Comparison of ENCODE assay signal across 11 cellular contexts in the genomic region with DNA sequence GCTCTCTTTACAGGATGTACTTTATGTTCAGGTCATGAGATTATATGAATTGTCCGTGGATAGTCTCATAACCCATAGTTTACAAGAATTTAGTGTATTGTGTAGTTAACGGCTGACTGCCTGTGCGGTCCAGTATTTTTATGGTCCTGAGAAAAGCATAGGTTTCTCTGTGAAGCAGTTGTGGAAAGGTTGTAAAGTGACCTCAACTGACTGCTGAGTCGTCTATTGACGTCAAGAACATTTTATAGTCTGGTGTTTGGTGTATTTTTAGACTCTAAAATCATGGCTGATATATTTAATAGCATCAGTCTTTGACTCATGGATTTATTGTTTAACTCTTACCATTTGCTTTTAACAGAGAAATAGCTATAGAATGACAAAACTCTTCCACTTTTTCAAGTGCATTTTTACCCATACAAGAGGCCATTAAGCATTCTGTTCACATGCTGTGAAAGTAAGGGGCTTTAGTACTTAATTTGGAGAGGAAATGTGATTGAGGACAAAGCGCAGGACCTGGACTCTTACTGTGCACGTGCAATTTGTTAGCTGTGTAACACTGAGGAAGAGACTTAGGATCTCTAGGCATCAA.
DNase-seq lines count a peak whose midpoint lies in the region; ATAC-seq, FAIRE-seq and TF ChIP-seq lines count a peak whose summit lies in the region.
"Had no signal": no experiment of that assay in that cellular context is flagged by ENCODE, and none has a peak within 500 bp of the region (broad histone marks: within the 10 kb centered on the region; RNA-seq: fewer than 3 reads in every experiment).

No MANE protein-coding gene starts in this region.

- no peak overlapping the region for H3K4me2 ChIP-seq in GM23338

- no peak for ATAC-seq in GM23338
- peak; percentile 87 to 90 for ATAC-seq in gastrocnemius medialis
- no peak for ATAC-seq in stimulated activated naive CD8-positive, alpha-beta T cell treated with anti-CD3 and anti-CD28 coated beads, Interleukin-15, Interleukin-2, amounts not matched to agents 100 U/mL and 50 U/mL, for 24 hours
- ATAC-seq: K562, lower lobe of right lung had no signal

- H3K27me3 ChIP-seq in GM23338 (ENCODE audit: insufficient read depth) (no peaks in the 10 kb centered on the region), gastrocnemius medialis (no peaks in the 10 kb centered on the region)

- no peak for FAIRE-seq in RCC 7860 (lab: Jason Lieb, UNC)
- FAIRE-seq: K562 had no signal

- peak overlapping the region; percentile 39; the same call in 1 of the 2 replicates for H2AFZ ChIP-seq in GM23338

- DNase-seq in GM23338 (ENCODE audit: low spot score) (no peak), RCC 7860 (ENCODE audit: low spot score) (peak; percentile 92), fibroblast of the aortic adventitia (ENCODE audit: low read depth) (peak; percentile 55), gastrocnemius medialis (no peak), OCI-M2 (lab: John Stamatoyannopoulos, UW; ENCODE audit: unreplicated experiment) (no peak), RPMI8226 (no peak)
- no peak for DNase-seq in stimulated activated naive CD8-positive, alpha-beta T cell treated with anti-CD3 and anti-CD28 coated beads, Interleukin-15, Interleukin-2, amounts not matched to agents 100 U/mL and 50 U/mL, for 24 hours
- DNase-seq in stimulated activated CD4-positive, alpha-beta T cell treated with anti-CD3 and anti-CD28 coated beads, Interleukin-1b, Interleukin-23, amount 100 ng/mL, for 48 hours = no peak
- DNase-seq: activated naive CD4-positive, alpha-beta T cell; lower lobe of right lung had no signal

- H3K27ac Mint-ChIP-seq in GM23338 = no peak overlapping the region

- H3K4me1 ChIP-seq in GM23338 (ENCODE audit: insufficient read depth) (no peaks in the 10 kb centered on the region), gastrocnemius medialis (peaks cover 20 to 28% of the 10 kb centered on the region in 2 donors)

- H3K79me2 ChIP-seq in GM23338 (replicated peaks; ENCODE audit: insufficient read depth) = no peaks in the 10 kb centered on the region

- TF ChIP-seq POLR2A in gastrocnemius medialis (IDR thresholded peaks at IDR 0.05) = peak in 1 of 2 donors; percentile 30

- no peaks in the 10 kb centered on the region for H3K27me3 Mint-ChIP-seq in GM23338 (ENCODE audit: insufficient read depth, low read depth, poor library complexity)

- H3K4me3 ChIP-seq in GM23338 (no peak overlapping the region), fibroblast of the aortic adventitia (ENCODE audit: low read depth, low read length) (no peak overlapping the region), gastrocnemius medialis (peak overlapping the region in 2 of 4 donors; percentile 3 to 20)
- H3K4me3 ChIP-seq: K562, lower lobe of right lung had no signal

- intact Hi-C loops in gastrocnemius medialis (cut with DNase I; ENCODE audit: low total_unique reads) = loop anchor here (10.0 kb wide), 1 partner anchor 285 kb away; no protein-coding TSS in a partner anchor

- no peaks in the 10 kb centered on the region for H4K20me1 ChIP-seq in GM23338 (replicated peaks; ENCODE audit: insufficient read depth)

- H3F3A ChIP-seq in GM23338 (replicated peaks; ENCODE audit: low read depth) = no peaks in the 10 kb centered on the region

- no peaks in the 10 kb centered on the region for H3K36me3 Mint-ChIP-seq in GM23338 (ENCODE audit: low read depth)

- H3K4me1 Mint-ChIP-seq in GM23338 = peaks cover 3% of the 10 kb centered on the region; the same call in 2 of the 3 replicates

- H3K27ac ChIP-seq in GM23338 (ENCODE audit: low read depth) (no peak overlapping the region), gastrocnemius medialis (peak overlapping the region; percentile 69 to 81 (median 75))
- H3K27ac ChIP-seq: lower lobe of right lung had no signal

- H3K9me2 ChIP-seq in GM23338 (ENCODE audit: insufficient read depth) = no peaks in the 10 kb centered on the region

- no peaks in the 10 kb centered on the region for H3K9me3 ChIP-seq in gastrocnemius medialis
- H3K9me3 ChIP-seq: lower lobe of right lung had no signal

- no peak overlapping the region for H3K4me3 Mint-ChIP-seq in GM23338

- no peaks in the 10 kb centered on the region for H3K9me3 Mint-ChIP-seq in GM23338

- in situ Hi-C loops in gastrocnemius medialis (cut with MboI; ENCODE audit: low sequenced_read_pairs in 4 of 4) = no loop called here

- H3K36me3 ChIP-seq in GM23338 (ENCODE audit: insufficient read depth) = no peaks in the 10 kb centered on the region
- H3K36me3 ChIP-seq in gastrocnemius medialis = no peaks in the 10 kb centered on the region
- H3K36me3 ChIP-seq: lower lobe of right lung had no signal

- TF ChIP-seq CTCF in GM23338 (conservative IDR thresholded peaks at IDR 0.05; ENCODE audit: low read depth in 2 of 2) (no peak), fibroblast of the aortic adventitia (IDR thresholded peaks at IDR 0.05; ENCODE audit: insufficient read depth, low read length) (no peak), gastrocnemius medialis (IDR thresholded peaks at IDR 0.05 in 4 of 5, conservative IDR thresholded peaks at IDR 0.05 in 1 of 5) (no peak)

TF ChIP-seq in GM23338, 12 proteins besides CTCF, POLR2A, EP300 and RAD21 (continues in another document):
- TF ChIP-seq, protein P1, sequence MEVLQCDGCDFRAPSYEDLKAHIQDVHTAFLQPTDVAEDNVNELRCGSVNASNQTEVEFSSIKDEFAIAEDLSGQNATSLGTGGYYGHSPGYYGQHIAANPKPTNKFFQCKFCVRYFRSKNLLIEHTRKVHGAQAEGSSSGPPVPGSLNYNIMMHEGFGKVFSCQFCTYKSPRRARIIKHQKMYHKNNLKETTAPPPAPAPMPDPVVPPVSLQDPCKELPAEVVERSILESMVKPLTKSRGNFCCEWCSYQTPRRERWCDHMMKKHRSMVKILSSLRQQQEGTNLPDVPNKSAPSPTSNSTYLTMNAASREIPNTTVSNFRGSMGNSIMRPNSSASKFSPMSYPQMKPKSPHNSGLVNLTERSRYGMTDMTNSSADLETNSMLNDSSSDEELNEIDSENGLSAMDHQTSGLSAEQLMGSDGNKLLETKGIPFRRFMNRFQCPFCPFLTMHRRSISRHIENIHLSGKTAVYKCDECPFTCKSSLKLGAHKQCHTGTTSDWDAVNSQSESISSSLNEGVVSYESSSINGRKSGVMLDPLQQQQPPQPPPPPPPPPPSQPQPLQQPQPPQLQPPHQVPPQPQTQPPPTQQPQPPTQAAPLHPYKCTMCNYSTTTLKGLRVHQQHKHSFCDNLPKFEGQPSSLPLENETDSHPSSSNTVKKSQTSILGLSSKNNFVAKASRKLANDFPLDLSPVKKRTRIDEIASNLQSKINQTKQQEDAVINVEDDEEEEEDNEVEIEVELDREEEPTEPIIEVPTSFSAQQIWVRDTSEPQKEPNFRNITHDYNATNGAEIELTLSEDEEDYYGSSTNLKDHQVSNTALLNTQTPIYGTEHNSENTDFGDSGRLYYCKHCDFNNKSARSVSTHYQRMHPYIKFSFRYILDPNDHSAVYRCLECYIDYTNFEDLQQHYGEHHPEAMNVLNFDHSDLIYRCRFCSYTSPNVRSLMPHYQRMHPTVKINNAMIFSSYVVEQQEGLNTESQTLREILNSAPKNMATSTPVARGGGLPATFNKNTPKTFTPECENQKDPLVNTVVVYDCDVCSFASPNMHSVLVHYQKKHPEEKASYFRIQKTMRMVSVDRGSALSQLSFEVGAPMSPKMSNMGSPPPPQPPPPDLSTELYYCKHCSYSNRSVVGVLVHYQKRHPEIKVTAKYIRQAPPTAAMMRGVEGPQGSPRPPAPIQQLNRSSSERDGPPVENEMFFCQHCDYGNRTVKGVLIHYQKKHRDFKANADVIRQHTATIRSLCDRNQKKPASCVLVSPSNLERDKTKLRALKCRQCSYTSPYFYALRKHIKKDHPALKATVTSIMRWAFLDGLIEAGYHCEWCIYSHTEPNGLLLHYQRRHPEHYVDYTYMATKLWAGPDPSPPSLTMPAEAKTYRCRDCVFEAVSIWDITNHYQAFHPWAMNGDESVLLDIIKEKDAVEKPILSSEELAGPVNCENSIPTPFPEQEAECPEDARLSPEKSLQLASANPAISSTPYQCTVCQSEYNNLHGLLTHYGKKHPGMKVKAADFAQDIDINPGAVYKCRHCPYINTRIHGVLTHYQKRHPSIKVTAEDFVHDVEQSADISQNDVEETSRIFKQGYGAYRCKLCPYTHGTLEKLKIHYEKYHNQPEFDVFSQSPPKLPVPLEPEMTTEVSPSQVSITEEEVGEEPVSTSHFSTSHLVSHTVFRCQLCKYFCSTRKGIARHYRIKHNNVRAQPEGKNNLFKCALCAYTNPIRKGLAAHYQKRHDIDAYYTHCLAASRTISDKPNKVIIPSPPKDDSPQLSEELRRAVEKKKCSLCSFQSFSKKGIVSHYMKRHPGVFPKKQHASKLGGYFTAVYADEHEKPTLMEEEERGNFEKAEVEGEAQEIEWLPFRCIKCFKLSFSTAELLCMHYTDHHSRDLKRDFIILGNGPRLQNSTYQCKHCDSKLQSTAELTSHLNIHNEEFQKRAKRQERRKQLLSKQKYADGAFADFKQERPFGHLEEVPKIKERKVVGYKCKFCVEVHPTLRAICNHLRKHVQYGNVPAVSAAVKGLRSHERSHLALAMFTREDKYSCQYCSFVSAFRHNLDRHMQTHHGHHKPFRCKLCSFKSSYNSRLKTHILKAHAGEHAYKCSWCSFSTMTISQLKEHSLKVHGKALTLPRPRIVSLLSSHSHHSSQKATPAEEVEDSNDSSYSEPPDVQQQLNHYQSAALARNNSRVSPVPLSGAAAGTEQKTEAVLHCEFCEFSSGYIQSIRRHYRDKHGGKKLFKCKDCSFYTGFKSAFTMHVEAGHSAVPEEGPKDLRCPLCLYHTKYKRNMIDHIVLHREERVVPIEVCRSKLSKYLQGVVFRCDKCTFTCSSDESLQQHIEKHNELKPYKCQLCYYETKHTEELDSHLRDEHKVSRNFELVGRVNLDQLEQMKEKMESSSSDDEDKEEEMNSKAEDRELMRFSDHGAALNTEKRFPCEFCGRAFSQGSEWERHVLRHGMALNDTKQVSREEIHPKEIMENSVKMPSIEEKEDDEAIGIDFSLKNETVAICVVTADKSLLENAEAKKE (CRISPR knock-in tag; IDR thresholded peaks at IDR 0.05) = no peak

Comparison
In these comparisons a context has a peak if more than half of its experiments do, and no peak if none do; other contexts are left out.
1. ATAC-seq: peak in gastrocnemius medialis (2 of 2); none in GM23338 (single experiment) and stimulated activated naive CD8-positive, alpha-beta T cell treated with anti-CD3 and anti-CD28 coated beads, Interleukin-15, Interleukin-2, amounts not matched to agents 100 U/mL and 50 U/mL, for 24 hours (single experiment).
2. DNase-seq: peak in RCC 7860 (single experiment) and fibroblast of the aortic adventitia (single experiment); none in GM23338 (single experiment), gastrocnemius medialis (0 of 2), stimulated activated naive CD8-positive, alpha-beta T cell treated with anti-CD3 and anti-CD28 coated beads, Interleukin-15, Interleukin-2, amounts not matched to agents 100 U/mL and 50 U/mL, for 24 hours (single experiment), OCI-M2 (single experiment), RPMI8226 (single experiment) and stimulated activated CD4-positive, alpha-beta T cell treated with anti-CD3 and anti-CD28 coated beads, Interleukin-1b, Interleukin-23, amount 100 ng/mL, for 48 hours (single experiment).